Comparison of ENCODE assay signal across 7 cellular contexts in genomic region chr17:6243186-6243585, GRCh38.
"Had no signal": no experiment of that assay in that cellular context is flagged by ENCODE, and none has a peak within 500 bp of the region (broad histone marks: within the 10 kb centered on the region; RNA-seq: fewer than 3 reads in every experiment).

No MANE protein-coding gene starts in this region.

- H3K4me3 Mint-ChIP-seq: GM23338 had no signal

- H2AFZ ChIP-seq: GM23338 had no signal

- H3K9me3 Mint-ChIP-seq: GM23338, IgD-negative memory B cell had no signal

- H3K4me2 ChIP-seq: GM23338, KMS-11 had no signal

- H3K27ac ChIP-seq: HL-60, KMS-11 had no signal

- H3K4me3 ChIP-seq: GM23338 had no signal

- DNase-seq: HCEC 1CT, KBM-7 had no signal

- H3K9ac ChIP-seq: KMS-11 had no signal

- H3K27ac Mint-ChIP-seq: GM23338, IgD-negative memory B cell had no signal

- H3K4me1 Mint-ChIP-seq: IgD-negative memory B cell had no signal

- ATAC-seq: GM23338, HepG2 had no signal

- H3K36me3 Mint-ChIP-seq: IgD-negative memory B cell had no signal
